1 cellular context compared by ENCODE assay signal in genomic region chr20:49786671-49787370, GRCh38.
TF ChIP-seq lines count a peak whose summit lies in the region.

No MANE protein-coding gene starts in this region.

TF ChIP-seq in WTC11, 78 proteins besides CTCF, POLR2A, EP300 and RAD21 (continued from another document):
- TF ChIP-seq AFF4 (CRISPR knock-in tag; IDR thresholded peaks at IDR 0.05; ENCODE audit: borderline replicate concordance), result no peak
- no peak for TF ChIP-seq TP53 (CRISPR knock-in tag; IDR thresholded peaks at IDR 0.05)
- TF ChIP-seq E2F1 (CRISPR knock-in tag; IDR thresholded peaks at IDR 0.05), result no peak
- no peak for TF ChIP-seq USF1 (CRISPR knock-in tag; IDR thresholded peaks at IDR 0.05)
